1 cellular context compared by ENCODE assay signal in the genomic region with DNA sequence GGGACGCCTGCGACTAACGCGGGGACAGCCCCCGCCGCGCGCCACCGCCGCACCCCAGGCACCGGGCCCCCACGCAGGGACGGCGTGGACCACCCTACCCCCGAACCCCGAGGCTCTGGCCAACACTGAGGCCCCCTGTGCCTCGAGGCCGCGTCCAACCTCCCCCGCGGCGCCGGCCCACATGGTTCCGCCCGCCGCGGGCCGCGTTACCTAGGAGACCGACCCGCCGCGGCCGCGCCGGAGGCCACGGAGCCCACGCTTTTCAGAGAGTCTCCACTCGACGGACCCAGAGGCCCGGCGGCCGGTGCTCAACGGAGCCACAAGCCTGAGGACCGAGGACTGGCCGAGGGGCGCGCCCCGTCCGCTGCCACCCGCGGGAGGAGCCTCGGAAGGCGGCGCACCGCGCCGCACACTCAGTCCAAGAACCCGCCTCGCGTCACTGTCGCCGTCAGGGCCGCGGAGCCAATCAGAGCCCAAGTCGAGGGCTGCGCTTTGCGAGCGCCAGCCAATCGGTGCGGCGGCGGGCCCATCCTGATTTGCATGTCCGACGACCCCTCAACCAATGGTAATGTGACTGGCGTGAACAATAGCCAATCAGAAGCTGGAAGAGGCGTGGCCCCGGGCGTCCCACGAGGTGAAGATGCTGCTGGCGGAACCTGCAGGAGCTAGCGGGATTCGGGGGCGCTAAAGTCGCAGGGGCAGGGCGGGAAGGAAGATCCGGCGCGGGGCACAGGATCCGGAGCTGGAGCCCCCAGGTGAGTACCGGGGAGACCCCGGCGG.
TF ChIP-seq lines count a peak whose summit lies in the region.

A gene (minus strand): TSS at position 392 of the 780 bp plus-strand sequence. CDS start 6,136 bp downstream, outside the sequence.

TF ChIP-seq in Ishikawa, 13 proteins besides CTCF, POLR2A, EP300 and RAD21 (continued from another document):
- TF ChIP-seq, protein P1, sequence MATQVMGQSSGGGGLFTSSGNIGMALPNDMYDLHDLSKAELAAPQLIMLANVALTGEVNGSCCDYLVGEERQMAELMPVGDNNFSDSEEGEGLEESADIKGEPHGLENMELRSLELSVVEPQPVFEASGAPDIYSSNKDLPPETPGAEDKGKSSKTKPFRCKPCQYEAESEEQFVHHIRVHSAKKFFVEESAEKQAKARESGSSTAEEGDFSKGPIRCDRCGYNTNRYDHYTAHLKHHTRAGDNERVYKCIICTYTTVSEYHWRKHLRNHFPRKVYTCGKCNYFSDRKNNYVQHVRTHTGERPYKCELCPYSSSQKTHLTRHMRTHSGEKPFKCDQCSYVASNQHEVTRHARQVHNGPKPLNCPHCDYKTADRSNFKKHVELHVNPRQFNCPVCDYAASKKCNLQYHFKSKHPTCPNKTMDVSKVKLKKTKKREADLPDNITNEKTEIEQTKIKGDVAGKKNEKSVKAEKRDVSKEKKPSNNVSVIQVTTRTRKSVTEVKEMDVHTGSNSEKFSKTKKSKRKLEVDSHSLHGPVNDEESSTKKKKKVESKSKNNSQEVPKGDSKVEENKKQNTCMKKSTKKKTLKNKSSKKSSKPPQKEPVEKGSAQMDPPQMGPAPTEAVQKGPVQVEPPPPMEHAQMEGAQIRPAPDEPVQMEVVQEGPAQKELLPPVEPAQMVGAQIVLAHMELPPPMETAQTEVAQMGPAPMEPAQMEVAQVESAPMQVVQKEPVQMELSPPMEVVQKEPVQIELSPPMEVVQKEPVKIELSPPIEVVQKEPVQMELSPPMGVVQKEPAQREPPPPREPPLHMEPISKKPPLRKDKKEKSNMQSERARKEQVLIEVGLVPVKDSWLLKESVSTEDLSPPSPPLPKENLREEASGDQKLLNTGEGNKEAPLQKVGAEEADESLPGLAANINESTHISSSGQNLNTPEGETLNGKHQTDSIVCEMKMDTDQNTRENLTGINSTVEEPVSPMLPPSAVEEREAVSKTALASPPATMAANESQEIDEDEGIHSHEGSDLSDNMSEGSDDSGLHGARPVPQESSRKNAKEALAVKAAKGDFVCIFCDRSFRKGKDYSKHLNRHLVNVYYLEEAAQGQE (IDR thresholded peaks at IDR 0.05; ENCODE audit: low read depth): no peak
